In genomic region chr1:198158766-198159589, GRCh38 we compare ENCODE assay signal across 8 cellular contexts. TPM values are rescaled to one million over a fixed set of nuclear protein-coding genes. Genes with fewer than 3 reads are reported as not detected.
DNase-seq lines count a peak whose midpoint lies in the region; ATAC-seq and TF ChIP-seq lines count a peak whose summit lies in the region.

No MANE protein-coding gene starts in this region.

- H3K27ac Mint-ChIP-seq in progenitor cell of endocrine pancreas = peak overlapping the region; percentile 96

- ATAC-seq in GM18498 (IDR thresholded peaks at IDR 0.05; ENCODE audit: unreplicated experiment) (peak; percentile 73), HG02884 (IDR thresholded peaks at IDR 0.05; ENCODE audit: unreplicated experiment) (peak; percentile 58), left cardiac atrium (peak; percentile 82 to 87), upper lobe of right lung (peak; percentile 89)

- peak; percentile 20 to 80 for TF ChIP-seq POLR2A in adrenal gland (IDR thresholded peaks at IDR 0.05)

- peaks cover 20 to 49% of the 10 kb centered on the region in 2 donors for H3K4me1 ChIP-seq in adrenal gland (replicated peaks in 1 of 2)
- H3K4me1 ChIP-seq in upper lobe of right lung = peaks cover 23% of the 10 kb centered on the region

- peaks cover 48% of the 10 kb centered on the region for H3K4me1 Mint-ChIP-seq in progenitor cell of endocrine pancreas (ENCODE audit: low read depth)

- DNase-seq in NCI-H146 (lab: John Stamatoyannopoulos, UW) (peak; percentile 90), T follicular helper cell (ENCODE audit: low read depth) (peak; percentile 80), adrenal gland (peak; percentile 90 to 94 (median 93)), left cardiac atrium (peak; percentile 93), progenitor cell of endocrine pancreas (ENCODE audit: low spot score, unreplicated experiment) (peak; percentile 81), upper lobe of right lung (peak; percentile 95)

- intact Hi-C loops in adrenal gland (cut with DNase I) = loop anchor here in 1 of 2 donors (5.0 to 10.0 kb wide), 2 partner anchors 72 to 206 kb away; no protein-coding TSS in a partner anchor
- intact Hi-C loops in left cardiac atrium (cut with DNase I) = loop anchor here (5.0 to 10.0 kb wide), 2 partner anchors 46 to 118 kb away; no protein-coding TSS in a partner anchor
- intact Hi-C loops in upper lobe of right lung (cut with DNase I) = no loop called here

- TF ChIP-seq CTCF in adrenal gland (IDR thresholded peaks at IDR 0.05) (peak in 1 of 6 experiments; percentile 6), progenitor cell of endocrine pancreas (IDR thresholded peaks at IDR 0.05; ENCODE audit: unreplicated experiment) (no peak), upper lobe of right lung (IDR thresholded peaks at IDR 0.05) (no peak)

- H3K36me3 ChIP-seq in adrenal gland (replicated peaks in 1 of 2) (no peaks in the 10 kb centered on the region), upper lobe of right lung (no peaks in the 10 kb centered on the region)

- no peaks in the 10 kb centered on the region for H3K36me3 Mint-ChIP-seq in progenitor cell of endocrine pancreas (ENCODE audit: insufficient read depth)

- WGBS in adrenal gland, 4 donors = 0 to 3% (median 1%) methylated on average over 23 to 37 of the region's 37 CpGs

- no peaks in the 10 kb centered on the region for H3K9me3 ChIP-seq in adrenal gland (replicated peaks in 1 of 3)
- no peaks in the 10 kb centered on the region for H3K9me3 ChIP-seq in upper lobe of right lung

- H3K27me3 Mint-ChIP-seq in progenitor cell of endocrine pancreas = no peaks in the 10 kb centered on the region

- no peaks in the 10 kb centered on the region for H3K9me3 Mint-ChIP-seq in progenitor cell of endocrine pancreas (ENCODE audit: low read depth)

- no peaks in the 10 kb centered on the region for H3K27me3 ChIP-seq in adrenal gland
- H3K27me3 ChIP-seq in upper lobe of right lung = no peaks in the 10 kb centered on the region

- H3K27ac ChIP-seq in adrenal gland = peak overlapping the region; percentile 88 to 98 (median 93)
- peak overlapping the region; percentile 97 for H3K27ac ChIP-seq in upper lobe of right lung

- peak overlapping the region; percentile 89 for H3K4me3 Mint-ChIP-seq in progenitor cell of endocrine pancreas (ENCODE audit: low read depth)

- H3K4me3 ChIP-seq in adrenal gland = peak overlapping the region; percentile 31 to 99 (median 98)
- peak overlapping the region; percentile 90 for H3K4me3 ChIP-seq in upper lobe of right lung

RNA-seq across cellular contexts. Expression of gene NEK7, which starts 2.2 kb away (rescaled TPM):
- total RNA-seq in adrenal gland (100 to 1,000 TPM; 102 to 270 (median 216) TPM), left cardiac atrium (100 to 1,000 TPM; 155 TPM), progenitor cell of endocrine pancreas (23.4 and 25.9 TPM in 2 replicates), upper lobe of right lung (96.9 TPM)
- 10 to 100 TPM; 34.0 to 90.9 (median 49.0) TPM for polyA plus RNA-seq in adrenal gland

Comparison
In these comparisons a context has a peak if more than half of its experiments do, and no peak if none do; other contexts are left out.
1. Peak in every context shown above with its lines: DNase-seq, ATAC-seq, H3K4me3 ChIP-seq and H3K27ac ChIP-seq.